In genomic region chr9:29669613-29670012, GRCh38 we compare ENCODE assay signal across 8 cellular contexts.
"Had no signal": no experiment of that assay in that cellular context is flagged by ENCODE, and none has a peak within 500 bp of the region (broad histone marks: within the 10 kb centered on the region; RNA-seq: fewer than 3 reads in every experiment).

No MANE protein-coding gene starts in this region.

- H3K4me3 Mint-ChIP-seq: GM23338, H9, IgD-negative memory B cell had no signal

- H3K4me1 Mint-ChIP-seq: GM23338, H9, IgD-negative memory B cell had no signal

- DNase-seq: H9, HCEC 1CT had no signal

- ATAC-seq: GM23338, HepG2 had no signal

- FAIRE-seq: H1, H54, HepG2 had no signal

- H3K9me3 Mint-ChIP-seq: GM23338, H9 had no signal

- H3K36me3 Mint-ChIP-seq: IgD-negative memory B cell had no signal

- H3K27ac ChIP-seq: HL-60 had no signal

- H3K27me3 Mint-ChIP-seq: IgD-negative memory B cell had no signal

- H3K4me3 ChIP-seq: GM23338 had no signal

- H3K27ac Mint-ChIP-seq: GM23338, H9, IgD-negative memory B cell had no signal
